In genomic region chr17:30513346-30513745, GRCh38 we compare ENCODE assay signal across 20 cellular contexts. TPM values are rescaled to one million over a fixed set of nuclear protein-coding genes. Genes with fewer than 3 reads are reported as not detected.
DNase-seq lines count a peak whose midpoint lies in the region; ATAC-seq, FAIRE-seq and TF ChIP-seq lines count a peak whose summit lies in the region.
"Had no signal": no experiment of that assay in that cellular context is flagged by ENCODE, and none has a peak within 500 bp of the region (broad histone marks: within the 10 kb centered on the region; RNA-seq: fewer than 3 reads in every experiment).

No MANE protein-coding gene starts in this region.

- intact Hi-C loops in GM12878 (cut with micrococcal nuclease; ENCODE audit: unreplicated experiment) = no loop called here

- H3K27me3 ChIP-seq in GM12878 (replicated peaks in 1 of 2; ENCODE audit: control insufficient read depth in 2 of 2, insufficient read depth in 2 of 2, low read length in 1 of 2) = no peaks in the 10 kb centered on the region
- H3K27me3 ChIP-seq: SJSA1 had no signal

- peaks cover 19% of the 10 kb centered on the region for H3K4me1 Mint-ChIP-seq in activated naive CD4-positive, alpha-beta T cell treated with anti-CD3 and anti-CD28 coated beads, Interleukin-2, amount 50 U/mL, for 24 hours

- H3K36me3 Mint-ChIP-seq in activated naive CD4-positive, alpha-beta T cell treated with anti-CD3 and anti-CD28 coated beads, Interleukin-2, amount 50 U/mL, for 24 hours = peaks cover 9% of the 10 kb centered on the region
- peaks cover 0 to 12% of the 10 kb centered on the region in 2 donors for H3K36me3 Mint-ChIP-seq in activated naive CD4-positive, alpha-beta T cell treated with anti-CD3 and anti-CD28 coated beads, Interleukin-2, amount 50 U/mL, for 72 hours

- POLR2A ChIA-PET in GM12878 (lab: Charles Lee) = no interaction called here

- no peaks in the 10 kb centered on the region for H3K27me3 Mint-ChIP-seq in activated naive CD4-positive, alpha-beta T cell treated with anti-CD3 and anti-CD28 coated beads, Interleukin-2, amount 50 U/mL, for 24 hours
- H3K27me3 Mint-ChIP-seq: CD8-positive, alpha-beta memory T cell had no signal

- no peaks in the 10 kb centered on the region for H4K20me1 ChIP-seq in GM12878 (ENCODE audit: control insufficient read depth, insufficient read depth)

- 100% methylated on average over 1 of the region's 1 CpG for WGBS in GM12878 (ENCODE audit: insufficient coverage, insufficient replicate concordance, low lambda C conversion rate, missing lambda C conversion rate)

- RAD21 ChIA-PET in GM12878 (lab: Charles Lee; ENCODE audit: unreplicated experiment) = no interaction called here

- DNase-seq in activated naive CD4-positive, alpha-beta T cell treated with anti-CD3 and anti-CD28 coated beads, Interleukin-2, amount 50 U/mL, for 72 hours (ENCODE audit: low spot score in 2 of 2) = no peak
- DNase-seq in GM12878 (ENCODE audit: low read depth, low spot score) (no peak), fibroblast of pulmonary artery (ENCODE audit: low read depth) (peak; percentile 12), kidney glomerular epithelial cell (lab: John Stamatoyannopoulos, UW) (no peak), NCI-H748 treated with DMSO at 0.1 percent for 48 hours (lab: John Stamatoyannopoulos, UW) (no peak), cortex of kidney (lab: John Stamatoyannopoulos, UW) (no peak)
- DNase-seq: C1 segment of cervical spinal cord; CD8-positive, alpha-beta memory T cell; DMS53; KG1; NCI-H1417; NCI-H187; NCI-H2227 treated with DMSO at 0.1 percent for 48 hours; NCI-H524; PC-9 had no signal

- no peak for ATAC-seq in activated naive CD4-positive, alpha-beta T cell treated with anti-CD3 and anti-CD28 coated beads, Interleukin-2, amount 50 U/mL, for 72 hours
- no peak for ATAC-seq in GM12878
- no peak for ATAC-seq in GM21717 (IDR thresholded peaks at IDR 0.05; ENCODE audit: unreplicated experiment)
- ATAC-seq: HepG2 had no signal

- peak overlapping the region; percentile 23 for H3K27ac Mint-ChIP-seq in activated naive CD4-positive, alpha-beta T cell treated with anti-CD3 and anti-CD28 coated beads, Interleukin-2, amount 50 U/mL, for 24 hours
- H3K27ac Mint-ChIP-seq in activated naive CD4-positive, alpha-beta T cell treated with anti-CD3 and anti-CD28 coated beads, Interleukin-2, amount 50 U/mL, for 72 hours = no peak overlapping the region

- no peak overlapping the region for H2AFZ ChIP-seq in GM12878 (ENCODE audit: control insufficient read depth, low read depth, low read length)
- H2AFZ ChIP-seq: PC-9 had no signal

- TF ChIP-seq CTCF in GM12878 (IDR thresholded peaks at IDR 0.05 in 2 of 3, conservative IDR thresholded peaks at IDR 0.05 in 1 of 3; ENCODE audit: control insufficient read depth in 2 of 3, extremely low read depth in 1 of 3, insufficient read depth in 1 of 3, low read depth in 3 of 3, low read length in 3 of 3) (no peak), fibroblast of pulmonary artery (IDR thresholded peaks at IDR 0.05; ENCODE audit: low read length, missing control alignments) (no peak)

- H3K4me3 Mint-ChIP-seq in activated naive CD4-positive, alpha-beta T cell treated with anti-CD3 and anti-CD28 coated beads, Interleukin-2, amount 50 U/mL, for 24 hours = no peak overlapping the region
- H3K4me3 Mint-ChIP-seq: CD8-positive, alpha-beta memory T cell had no signal

- no peak overlapping the region for H3K9ac ChIP-seq in GM12878 (ENCODE audit: control insufficient read depth, insufficient read depth, low read length)

- H3K4me1 ChIP-seq in GM12878 (ENCODE audit: control insufficient read depth, insufficient read depth, low read length) = no peaks in the 10 kb centered on the region
- H3K4me1 ChIP-seq: SJSA1 had no signal

- TSS peak; percentile 10 for BruUV-seq in GM12878 (replicated peaks; lab: Mats Ljungman, UMichigan)

- no peak for TF ChIP-seq RAD21 in GM12878 (IDR thresholded peaks at IDR 0.05; ENCODE audit: insufficient read depth, low read depth, low read length)

- peaks cover 0 to 4% of the 10 kb centered on the region in 2 experiments; a peak in 2 of 4 replicates for H3K36me3 ChIP-seq in GM12878 (ENCODE audit: control insufficient read depth in 2 of 2, insufficient read depth in 2 of 2, low read length in 1 of 2)

- in situ Hi-C loops in GM12878 (cut with MboI) = no loop called here

- CTCF ChIA-PET in GM12878 (lab: Yijun Ruan, JAX) = interaction anchor here (0.9 to 1.0 kb wide), 2 partner anchors 12 to 408 kb away, joined by 3 read pairs; no protein-coding TSS in a partner anchor

- no peak for TF ChIP-seq EP300 in GM12878 (IDR thresholded peaks at IDR 0.05; ENCODE audit: borderline replicate concordance in 1 of 2, control insufficient read depth in 1 of 2, low read depth in 2 of 2, low read length in 2 of 2)

- SMC1A ChIA-PET in GM12878 (lab: Charles Lee; ENCODE audit: uncharacterized antibody, unreplicated experiment) = interaction anchor here (0.9 to 1.2 kb wide), 2 partner anchors 31 to 174 kb away, joined by 3 to 4 read pairs; no protein-coding TSS in a partner anchor

- TF ChIP-seq POLR2A in GM12878 (IDR thresholded peaks at IDR 0.05; ENCODE audit: low read depth, low read length) = no peak

- no peaks in the 10 kb centered on the region for H3K79me2 ChIP-seq in GM12878 (ENCODE audit: control insufficient read depth, insufficient read depth, low read length)

- H3K4me3 ChIP-seq in GM12878 (no peak overlapping the region), fibroblast of pulmonary artery (replicated peaks; ENCODE audit: low read depth, low read length) (no peak overlapping the region)
- H3K4me3 ChIP-seq: PC-9, SJSA1 had no signal

- FAIRE-seq in GM12878 (lab: Jason Lieb, UNC) = no peak
- FAIRE-seq: HepG2 had no signal

- H3K9me3 ChIP-seq in GM12878 (replicated peaks; ENCODE audit: control insufficient read depth, insufficient read depth, low read length) = no peaks in the 10 kb centered on the region
- H3K9me3 ChIP-seq: SJSA1 had no signal

- H3K27ac ChIP-seq in GM12878 (ENCODE audit: control insufficient read depth, insufficient read depth) = no peak overlapping the region
- H3K27ac ChIP-seq: 22Rv1, PC-9, SJSA1 had no signal

- H3K4me2 ChIP-seq in GM12878 (ENCODE audit: control insufficient read depth, insufficient read depth) = no peak overlapping the region
- H3K4me2 ChIP-seq: PC-9 had no signal

- no peaks in the 10 kb centered on the region for H3K9me3 Mint-ChIP-seq in activated naive CD4-positive, alpha-beta T cell treated with anti-CD3 and anti-CD28 coated beads, Interleukin-2, amount 50 U/mL, for 24 hours
- no peaks in the 10 kb centered on the region for H3K9me3 Mint-ChIP-seq in activated naive CD4-positive, alpha-beta T cell treated with anti-CD3 and anti-CD28 coated beads, Interleukin-2, amount 50 U/mL, for 72 hours
- H3K9me3 Mint-ChIP-seq: CD8-positive, alpha-beta memory T cell had no signal

TF ChIP-seq in GM12878, 131 proteins besides CTCF, POLR2A, EP300 and RAD21 (continues in another document):
- TF ChIP-seq MYB (IDR thresholded peaks at IDR 0.05; ENCODE audit: borderline replicate concordance, low read depth, low read length) (no peak), EGR1 (IDR thresholded peaks at IDR 0.05; ENCODE audit: borderline replicate concordance in 1 of 2, low read depth in 2 of 2, low read length in 2 of 2) (no peak), SMAD5 (IDR thresholded peaks at IDR 0.05; ENCODE audit: low read depth) (no peak), SMC3 (IDR thresholded peaks at IDR 0.05; ENCODE audit: borderline replicate concordance, low read length) (no peak), IRF4 (IDR thresholded peaks at IDR 0.05; ENCODE audit: low read depth, low read length) (no peak), CHD4 (IDR thresholded peaks at IDR 0.05) (no peak), NR2C1 (IDR thresholded peaks at IDR 0.05) (no peak), ZBTB33 (IDR thresholded peaks at IDR 0.05) (no peak), PML (IDR thresholded peaks at IDR 0.05; ENCODE audit: low read length) (no peak), NFYA (IDR thresholded peaks at IDR 0.05; ENCODE audit: borderline replicate concordance, low read depth, low read length) (no peak), BHLHE40 (IDR thresholded peaks at IDR 0.05; ENCODE audit: borderline replicate concordance in 1 of 2, low read depth in 2 of 2, low read length in 1 of 2) (no peak), MTA3 (IDR thresholded peaks at IDR 0.05; ENCODE audit: borderline replicate concordance, low read length) (no peak), ZNF217 (IDR thresholded peaks at IDR 0.05) (no peak)

RNA-seq across cellular contexts. Expression of gene GOSR1, which starts 36.1 kb away (rescaled TPM):
- 10 to 100 TPM; 31.5 to 43.1 TPM for total RNA-seq in activated naive CD4-positive, alpha-beta T cell treated with anti-CD3 and anti-CD28 coated beads, Interleukin-2, amount 50 U/mL, for 72 hours
- 118 and 128 TPM in 2 replicates for total RNA-seq in GM12878 (2013; cell fraction: nucleolus; rRNA removed)
- total RNA-seq in GM12878 (2014; rRNA removed) = 20.3 and 21.4 TPM in 2 replicates
- total RNA-seq in GM12878 (2014; rRNA removed; fragmentation: Illumina TruSeq; extraction: Trizol) = 32.3 and 37.4 TPM in 2 replicates
- 36.5 and 41.9 TPM in 2 replicates for total RNA-seq in GM12878 (2021)
- 27.3 TPM for polyA plus RNA-seq in GM12878 (2011; ENCODE audit: low read depth)
- 33.6 and 45.1 TPM in 2 replicates for polyA plus RNA-seq in GM12878 (2011; rRNA removed)
- polyA plus RNA-seq in GM12878 (2011; cell fraction: cytosol; rRNA removed) = 17.3 and 19.9 TPM in 2 replicates
- polyA plus RNA-seq in GM12878 (2011; cell fraction: nucleus; rRNA removed) = 19.1 and 21.3 TPM in 2 replicates
- 32.1 and 34.7 TPM in 2 replicates for polyA plus RNA-seq in GM12878 (2012)
- 44.0 and 58.8 TPM in 2 replicates for polyA plus RNA-seq in GM12878 (2014; fragmentation: Illumina TruSeq; extraction: Trizol)
- 10 to 100 TPM; 71.0 to 99.3 TPM for polyA plus RNA-seq in GM12878 (2014; fragmentation: Nextera tagmentation; extraction: Ambion mirVana)
- polyA plus RNA-seq in GM12878 (2014; rRNA removed) = 22.8 and 23.1 TPM in 2 replicates
- polyA plus RNA-seq in GM12878 (2016; fragmentation: Nextera tagmentation; extraction: Ambion mirVana) = 10 to 100 TPM; 48.0 to 48.4 TPM
- 31.2 and 62.8 TPM in 2 replicates for polyA minus RNA-seq in GM12878 (2011; rRNA and poly(A)+ RNA removed)
- 12.5 and 18.3 TPM in 2 replicates for polyA minus RNA-seq in GM12878 (2011; cell fraction: cytosol; rRNA and poly(A)+ RNA removed)
- 22.6 and 38.4 TPM in 2 replicates for polyA minus RNA-seq in GM12878 (2011; cell fraction: nucleus; rRNA and poly(A)+ RNA removed)
